16 cellular contexts compared by ENCODE assay signal in the genomic region with DNA sequence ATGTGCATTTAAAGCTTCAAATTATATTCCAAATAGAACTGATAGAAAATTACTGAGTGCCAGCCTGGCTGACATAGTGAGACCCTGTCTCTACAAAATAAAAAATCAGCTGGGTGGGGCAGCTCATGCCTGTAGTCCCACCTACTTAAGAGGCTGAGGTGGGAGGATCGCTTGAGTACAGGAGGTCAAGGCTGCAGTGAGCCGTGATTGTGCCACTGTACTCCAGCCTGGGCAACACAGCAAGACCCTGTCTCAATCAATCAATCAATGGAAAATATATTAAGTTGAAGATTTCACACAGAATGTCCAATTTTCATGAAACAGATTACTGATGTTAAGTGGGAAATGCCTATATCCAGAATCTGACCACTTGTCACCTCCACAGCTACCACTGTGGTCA. TPM values are rescaled to one million over a fixed set of nuclear protein-coding genes. Genes with fewer than 3 reads are reported as not detected.
A peak's percentile ranks its signal among the peaks of the same experiment; 100 is the strongest.
DNase-seq lines count a peak whose midpoint lies in the region; ATAC-seq and TF ChIP-seq lines count a peak whose summit lies in the region.
"Had no signal": no experiment of that assay in that cellular context is flagged by ENCODE, and none has a peak within 500 bp of the region (broad histone marks: within the 10 kb centered on the region; RNA-seq: fewer than 3 reads in every experiment).

No MANE protein-coding gene starts in this region.

- H3K4me3 ChIP-seq in breast epithelium (no peak overlapping the region), RWPE2 (ENCODE audit: severe bottlenecking) (no peak overlapping the region)

- CTCF ChIA-PET in MCF 10A (lab: Yijun Ruan, JAX) = interaction anchor here (0.8 to 1.5 kb wide), 5 partner anchors 18 to 138 kb away, joined by 3 to 6 read pairs (median 4); no protein-coding TSS in a partner anchor

- ATAC-seq in RWPE2 (ENCODE audit: low read depth) = no peak
- ATAC-seq in GM18498 (IDR thresholded peaks at IDR 0.05; ENCODE audit: unreplicated experiment) = no peak
- ATAC-seq: CD8-positive, alpha-beta T cell had no signal

- peak overlapping the region; percentile 11 for H3K27ac Mint-ChIP-seq in MCF 10A (ENCODE audit: low read depth, unreplicated experiment)
- H3K27ac Mint-ChIP-seq: CD8-positive, alpha-beta T cell had no signal

- H3K27me3 ChIP-seq in breast epithelium = no peaks in the 10 kb centered on the region
- H3K27me3 ChIP-seq in RWPE2 (ENCODE audit: insufficient read depth, poor library complexity, severe bottlenecking) = no peaks in the 10 kb centered on the region

- H3K36me3 ChIP-seq in breast epithelium = no peaks in the 10 kb centered on the region
- no peaks in the 10 kb centered on the region for H3K36me3 ChIP-seq in RWPE2 (ENCODE audit: low read depth)

- H3K4me1 Mint-ChIP-seq in MCF 10A (ENCODE audit: insufficient read depth, unreplicated experiment) = peaks cover 12% of the 10 kb centered on the region

- POLR2A ChIA-PET in MCF 10A (lab: Yijun Ruan, JAX) = interaction anchor here (1.0 to 3.3 kb wide), 4 partner anchors 9 to 138 kb away, joined by 3 to 12 read pairs (median 4); a partner anchor contains a TSS

- TF ChIP-seq CTCF in MCF 10A (IDR thresholded peaks at IDR 0.05; ENCODE audit: unreplicated experiment) (no peak), breast epithelium (IDR thresholded peaks at IDR 0.05) (no peak), RWPE2 (IDR thresholded peaks at IDR 0.05; ENCODE audit: poor library complexity, severe bottlenecking) (no peak)

- no peak for DNase-seq in MCF 10A (ENCODE audit: unreplicated experiment)
- DNase-seq in breast epithelium (ENCODE audit: low spot score in 2 of 2) = no peak
- no peak for DNase-seq in RWPE2 (ENCODE audit: low spot score)
- no peak for DNase-seq in epithelial cell of prostate (ENCODE audit: low read depth, low spot score)
- DNase-seq in kidney glomerular epithelial cell (lab: John Stamatoyannopoulos, UW) = no peak
- DNase-seq: CD8-positive, alpha-beta T cell; COR-L47; DMS153; DND-41; GDM1 had no signal

- intact Hi-C loops in MCF 10A (cut with micrococcal nuclease) = no loop called here
- intact Hi-C loops in breast epithelium (cut with DNase I; ENCODE audit: low total_unique reads) = no loop called here

- no TSS peak for BruUV-seq in MCF 10A (replicated peaks; lab: Mats Ljungman, UMichigan)

- no peaks in the 10 kb centered on the region for H3K9me3 ChIP-seq in breast epithelium
- no peaks in the 10 kb centered on the region for H3K9me3 ChIP-seq in RWPE2 (ENCODE audit: severe bottlenecking)

- H3K27me3 Mint-ChIP-seq in MCF 10A (ENCODE audit: insufficient read depth, unreplicated experiment) = no peaks in the 10 kb centered on the region
- H3K27me3 Mint-ChIP-seq: IgD-negative memory B cell had no signal

- peaks cover 13% of the 10 kb centered on the region for H3K36me3 Mint-ChIP-seq in MCF 10A (ENCODE audit: insufficient read depth, unreplicated experiment)

- H3K27ac ChIP-seq in breast epithelium = no peak overlapping the region
- peak overlapping the region; percentile 49 for H3K27ac ChIP-seq in RWPE2 (ENCODE audit: poor library complexity, severe bottlenecking)
- peak overlapping the region; percentile 69 for H3K27ac ChIP-seq in epithelial cell of prostate
- H3K27ac ChIP-seq: 22Rv1 had no signal

- H3K4me1 ChIP-seq in breast epithelium (peaks cover 0 to 6% of the 10 kb centered on the region in 2 donors), RWPE2 (ENCODE audit: insufficient read depth, poor library complexity, severe bottlenecking) (peaks cover 19% of the 10 kb centered on the region)

- no peaks in the 10 kb centered on the region for H3K9me3 Mint-ChIP-seq in MCF 10A (ENCODE audit: unreplicated experiment)
- H3K9me3 Mint-ChIP-seq: CD8-positive, alpha-beta T cell; IgD-negative memory B cell had no signal

- no peak for TF ChIP-seq POLR2A in breast epithelium (IDR thresholded peaks at IDR 0.05)

- no peak overlapping the region for H3K4me3 Mint-ChIP-seq in MCF 10A (ENCODE audit: unreplicated experiment)
- H3K4me3 Mint-ChIP-seq: CD14-positive monocyte; CD8-positive, alpha-beta T cell; IgD-negative memory B cell had no signal

RNA-seq across cellular contexts. Expression of a gene that starts 4.1 kb away (rescaled TPM):
- total RNA-seq in MCF 10A (2022) = 9.6 and 18.6 TPM in 2 replicates
- total RNA-seq in breast epithelium = 10 to 100 TPM in 2 of 3 donors, 1 to 10 TPM in 1; 9.1 to 12.5 (median 11.3) TPM

RNA-seq across cellular contexts. Expression of a gene that starts 14.5 kb away (rescaled TPM):
- 58.0 and 65.8 TPM in 2 replicates for total RNA-seq in MCF 10A (2022)
- 100 to 1,000 TPM in 2 of 3 donors, 10 to 100 TPM in 1; 92.2 to 158 (median 154) TPM for total RNA-seq in breast epithelium

RNA-seq across cellular contexts. Expression of a gene that starts 21.8 kb away (rescaled TPM):
- total RNA-seq in MCF 10A (2022) (66.4 and 103 TPM in 2 replicates), breast epithelium (10 to 100 TPM in 1 of 3 donors, 1 to 10 TPM in 1, under 1 TPM in 1; 0.16 to 11.9 (median 7.5) TPM)
- total RNA-seq: A673 had no signal

RNA-seq across cellular contexts. Expression of a gene that starts 55.8 kb away (rescaled TPM):
- not detected in 2 replicates for total RNA-seq in MCF 10A (2022)
- total RNA-seq in breast epithelium = 1 to 10 TPM in 1 of 3 donors, not detected in 2; 1.5 TPM
- total RNA-seq: CD8-positive, alpha-beta T cell; H4 had no signal

Comparison
In these comparisons a context has a peak if more than half of its experiments do, and no peak if none do; other contexts are left out.
1. H3K27ac ChIP-seq: peak in RWPE2 (single experiment) and epithelial cell of prostate (single experiment); none in breast epithelium (0 of 2).